In the genomic region with DNA sequence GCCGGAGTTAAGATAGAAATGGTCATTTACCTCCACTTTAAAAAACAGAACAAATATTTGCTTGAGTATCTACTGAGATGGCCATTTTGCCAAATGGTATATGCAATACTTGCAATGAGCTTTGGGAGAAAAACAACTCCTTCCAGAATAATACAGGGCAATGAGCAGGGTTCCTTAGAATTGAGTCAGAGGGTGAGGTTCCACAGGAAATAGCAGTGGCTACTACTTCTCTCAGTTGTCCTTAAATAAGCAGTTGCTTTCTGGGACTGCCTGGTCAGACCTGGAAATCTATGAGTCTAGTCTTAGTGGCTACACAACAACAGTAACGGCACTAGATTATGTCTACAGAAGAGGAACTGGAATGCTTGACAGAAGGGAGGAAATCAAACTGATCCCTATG, we compare ENCODE assay signal across 28 cellular contexts.
DNase-seq lines count a peak whose midpoint lies in the region; ATAC-seq and TF ChIP-seq lines count a peak whose summit lies in the region.
"Had no signal": no experiment of that assay in that cellular context is flagged by ENCODE, and none has a peak within 500 bp of the region (broad histone marks: within the 10 kb centered on the region; RNA-seq: fewer than 3 reads in every experiment).

No MANE protein-coding gene starts in this region.

- H3K27me3 Mint-ChIP-seq in glutamatergic neuron (ENCODE audit: unreplicated experiment): peaks cover 15% of the 10 kb centered on the region
- no peaks in the 10 kb centered on the region for H3K27me3 Mint-ChIP-seq in activated naive CD4-positive, alpha-beta T cell treated with anti-CD3 and anti-CD28 coated beads for 36 hours (ENCODE audit: low read depth)
- H3K27me3 Mint-ChIP-seq: activated CD4-positive, alpha-beta T cell treated with anti-CD3 and anti-CD28 coated beads, Interleukin-2, amount 10 ng/mL, durations not matched to agents 24 days and 14 days; activated CD8-positive, alpha-beta memory T cell treated with anti-CD3 and anti-CD28 coated beads, Interleukin-2, amount 10 ng/mL, durations not matched to agents 7 days and 5 days; activated naive CD4-positive, alpha-beta T cell treated with anti-CD3 and anti-CD28 coated beads, Interleukin-2, amount 10 ng/mL, durations not matched to agents 7 days and 5 days had no signal

- TF ChIP-seq CTCF in AG10803 (conservative IDR thresholded peaks at IDR 0.05; ENCODE audit: low read length) (no peak), astrocyte of the spinal cord (IDR thresholded peaks at IDR 0.05; ENCODE audit: low read depth, low read length) (no peak), glutamatergic neuron (IDR thresholded peaks at IDR 0.05; ENCODE audit: partially characterized antibody, unreplicated experiment) (no peak)

- DNase-seq in AG10803 (ENCODE audit: low read depth) (peak; percentile 29), HS-5 (ENCODE audit: low read depth) (peak; percentile 9), astrocyte of the spinal cord (ENCODE audit: low read depth, low spot score) (peak; percentile 13), glutamatergic neuron (no peak), Right ventricle myocardium superior (no peak)
- DNase-seq in activated naive CD4-positive, alpha-beta T cell treated with anti-CD3 and anti-CD28 coated beads for 36 hours: no peak
- no peak for DNase-seq in activated CD4-positive, alpha-beta T cell treated with anti-CD3 and anti-CD28 coated beads for 48 hours
- DNase-seq: activated CD4-positive, alpha-beta T cell treated with anti-CD3 and anti-CD28 coated beads, Interleukin-2, amount 10 ng/mL, durations not matched to agents 24 days and 14 days; activated CD8-positive, alpha-beta memory T cell treated with anti-CD3 and anti-CD28 coated beads, Interleukin-2, amount 10 ng/mL, durations not matched to agents 7 days and 5 days; activated naive CD4-positive, alpha-beta T cell treated with anti-CD3 and anti-CD28 coated beads, Interleukin-2, amount 10 ng/mL, durations not matched to agents 7 days and 5 days; central memory CD4-positive, alpha-beta T cell; COR-L47; dermis blood vessel endothelial cell; DMS79; heart right ventricle; mesenchymal stem cell; NCI-H187; NCI-H2227 treated with DMSO at 0.1 percent for 48 hours; NCI-H748 treated with DMSO at 0.1 percent for 48 hours; SK-N-SH; stimulated activated CD8-positive, alpha-beta memory T cell treated with anti-CD3 and anti-CD28 coated beads, Interleukin-4, amount 100 ng/mL, for 48 hours; stomach; transverse colon had no signal

- CTCF ChIA-PET in activated naive CD4-positive, alpha-beta T cell treated with anti-CD3 and anti-CD28 coated beads for 36 hours (lab: Charles Lee): no interaction called here

- peaks cover 23% of the 10 kb centered on the region for H3K9me3 Mint-ChIP-seq in glutamatergic neuron (ENCODE audit: unreplicated experiment)
- H3K9me3 Mint-ChIP-seq in activated naive CD4-positive, alpha-beta T cell treated with anti-CD3 and anti-CD28 coated beads for 36 hours: peaks cover 2% of the 10 kb centered on the region
- H3K9me3 Mint-ChIP-seq: activated CD4-positive, alpha-beta T cell treated with anti-CD3 and anti-CD28 coated beads, Interleukin-2, amount 10 ng/mL, durations not matched to agents 24 days and 14 days; activated naive CD4-positive, alpha-beta T cell treated with anti-CD3 and anti-CD28 coated beads, Interleukin-2, amount 10 ng/mL, durations not matched to agents 7 days and 5 days; T-helper 2 cell treated with Interferon-gamma antibody and Interleukin-4, amounts not matched to agents 5 μg/mL and 100 μg/mL, for 36 hours had no signal

- peaks cover 58% of the 10 kb centered on the region for H3K4me1 Mint-ChIP-seq in glutamatergic neuron (ENCODE audit: low read depth, unreplicated experiment)
- H3K4me1 Mint-ChIP-seq in activated naive CD4-positive, alpha-beta T cell treated with anti-CD3 and anti-CD28 coated beads for 36 hours (ENCODE audit: low read depth): no peaks in the 10 kb centered on the region
- H3K4me1 Mint-ChIP-seq: activated CD4-positive, alpha-beta T cell treated with anti-CD3 and anti-CD28 coated beads, Interleukin-2, amount 10 ng/mL, durations not matched to agents 24 days and 14 days; activated CD8-positive, alpha-beta memory T cell treated with anti-CD3 and anti-CD28 coated beads, Interleukin-2, amount 10 ng/mL, durations not matched to agents 7 days and 5 days; activated naive CD4-positive, alpha-beta T cell treated with anti-CD3 and anti-CD28 coated beads, Interleukin-2, amount 10 ng/mL, durations not matched to agents 7 days and 5 days had no signal

- in situ Hi-C loops in astrocyte of the spinal cord (cut with HindIII; ENCODE audit: low sequenced_read_pairs): no loop called here

- intact Hi-C loops in Right ventricle myocardium superior (cut with DNase I): no loop called here
- intact Hi-C loops in activated naive CD4-positive, alpha-beta T cell treated with anti-CD3 and anti-CD28 coated beads for 36 hours (cut with micrococcal nuclease): no loop called here

- H3K27ac Mint-ChIP-seq in glutamatergic neuron (ENCODE audit: unreplicated experiment): peak overlapping the region; percentile 85
- no peak overlapping the region for H3K27ac Mint-ChIP-seq in activated naive CD4-positive, alpha-beta T cell treated with anti-CD3 and anti-CD28 coated beads for 36 hours
- H3K27ac Mint-ChIP-seq: activated CD4-positive, alpha-beta T cell treated with anti-CD3 and anti-CD28 coated beads, Interleukin-2, amount 10 ng/mL, durations not matched to agents 24 days and 14 days; activated CD8-positive, alpha-beta memory T cell treated with anti-CD3 and anti-CD28 coated beads, Interleukin-2, amount 10 ng/mL, durations not matched to agents 7 days and 5 days; activated naive CD4-positive, alpha-beta T cell treated with anti-CD3 and anti-CD28 coated beads, Interleukin-2, amount 10 ng/mL, durations not matched to agents 7 days and 5 days; T-helper 2 cell treated with Interferon-gamma antibody and Interleukin-4, amounts not matched to agents 5 μg/mL and 100 μg/mL, for 36 hours had no signal

- H3K36me3 Mint-ChIP-seq in glutamatergic neuron (ENCODE audit: unreplicated experiment): peaks cover 4% of the 10 kb centered on the region
- no peaks in the 10 kb centered on the region for H3K36me3 Mint-ChIP-seq in activated naive CD4-positive, alpha-beta T cell treated with anti-CD3 and anti-CD28 coated beads for 36 hours (ENCODE audit: low read depth)
- H3K36me3 Mint-ChIP-seq: activated CD8-positive, alpha-beta memory T cell treated with anti-CD3 and anti-CD28 coated beads, Interleukin-2, amount 10 ng/mL, durations not matched to agents 7 days and 5 days; activated naive CD4-positive, alpha-beta T cell treated with anti-CD3 and anti-CD28 coated beads, Interleukin-2, amount 10 ng/mL, durations not matched to agents 7 days and 5 days had no signal

- H3K4me3 Mint-ChIP-seq in glutamatergic neuron (ENCODE audit: unreplicated experiment): peak overlapping the region; percentile 25
- no peak overlapping the region for H3K4me3 Mint-ChIP-seq in activated naive CD4-positive, alpha-beta T cell treated with anti-CD3 and anti-CD28 coated beads for 36 hours
- H3K4me3 Mint-ChIP-seq: activated CD4-positive, alpha-beta T cell treated with anti-CD3 and anti-CD28 coated beads, Interleukin-2, amount 10 ng/mL, durations not matched to agents 24 days and 14 days; activated CD8-positive, alpha-beta memory T cell treated with anti-CD3 and anti-CD28 coated beads, Interleukin-2, amount 10 ng/mL, durations not matched to agents 7 days and 5 days; activated naive CD4-positive, alpha-beta T cell treated with anti-CD3 and anti-CD28 coated beads, Interleukin-2, amount 10 ng/mL, durations not matched to agents 7 days and 5 days; T-helper 2 cell treated with Interferon-gamma antibody and Interleukin-4, amounts not matched to agents 5 μg/mL and 100 μg/mL, for 36 hours had no signal

- ATAC-seq in HG03025 (IDR thresholded peaks at IDR 0.05; ENCODE audit: low FRiP score, unreplicated experiment) (no peak), Right ventricle myocardium superior (ENCODE audit: poor library complexity) (no peak)
- ATAC-seq: A549; activated CD8-positive, alpha-beta memory T cell treated with anti-CD3 and anti-CD28 coated beads, Interleukin-2, amount 10 ng/mL, durations not matched to agents 7 days and 5 days; heart right ventricle; K562 had no signal

- H3K4me3 ChIP-seq in AG10803 (ENCODE audit: low read length) (no peak overlapping the region), astrocyte of the spinal cord (ENCODE audit: low read depth, low read length) (no peak overlapping the region)
- H3K4me3 ChIP-seq: A549; BLaER1 treated with 17β-estradiol and CSF1 and Interleukin-3, amounts not matched to agents 10 nM and 100 nM; heart right ventricle; K562; stomach; transverse colon had no signal

Comparison
In these comparisons a context has a peak if more than half of its experiments do, and no peak if none do; other contexts are left out.
1. DNase-seq: peak in AG10803 (single experiment), HS-5 (single experiment) and astrocyte of the spinal cord (single experiment); none in glutamatergic neuron (single experiment), Right ventricle myocardium superior (single experiment), activated naive CD4-positive, alpha-beta T cell treated with anti-CD3 and anti-CD28 coated beads for 36 hours (single experiment) and activated CD4-positive, alpha-beta T cell treated with anti-CD3 and anti-CD28 coated beads for 48 hours (single experiment).